8 cellular contexts compared by ENCODE assay signal in genomic region chrX:11757397-11757728, GRCh38. TPM values are rescaled to one million over a fixed set of nuclear protein-coding genes. Genes with fewer than 3 reads are reported as not detected.
DNase-seq lines count a peak whose midpoint lies in the region; ATAC-seq, FAIRE-seq and TF ChIP-seq lines count a peak whose summit lies in the region.

No MANE protein-coding gene starts in this region.

- FAIRE-seq in small intestine (lab: Jason Lieb, UNC): no peak

- no peak for TF ChIP-seq POLR2A in gastroesophageal sphincter (IDR thresholded peaks at IDR 0.05)

- H4K20me1 ChIP-seq in SU-DHL-6 (ENCODE audit: low read depth, low read length): no peaks in the 10 kb centered on the region

- no peaks in the 10 kb centered on the region for H3K36me3 ChIP-seq in H7 (replicated peaks; ENCODE audit: control insufficient read depth, insufficient read depth, low read length)
- 0 out of 2 replicates have a peak, but pooled peaks cover 4% of the 10 kb centered on the region for H3K36me3 ChIP-seq in SU-DHL-6 (ENCODE audit: low read length)
- H3K36me3 ChIP-seq in gastroesophageal sphincter: peaks cover 0 to 6% of the 10 kb centered on the region in 2 donors
- H3K36me3 ChIP-seq in small intestine (ENCODE audit: control insufficient read depth in 2 of 2, insufficient read depth in 2 of 2, low read length in 2 of 2): peaks cover 0 to 4% of the 10 kb centered on the region in 2 donors

- H2AFZ ChIP-seq in SU-DHL-6 (ENCODE audit: low read depth, low read length, severe bottlenecking): peak overlapping the region; percentile 64

- H3K9ac ChIP-seq in SU-DHL-6 (ENCODE audit: low read length): peak overlapping the region; percentile 61

- peak overlapping the region; percentile 53 for H3K4me2 ChIP-seq in SU-DHL-6 (ENCODE audit: low read depth, low read length, poor library complexity, severe bottlenecking)

- WGBS in gastroesophageal sphincter (ENCODE audit: low coverage in 1 of 2), 2 donors: 0% methylated on average over 1 of the region's 15 CpGs; no CpG with 5 or more reads in 1 of the 2 donors
- WGBS in small intestine, 3 donors: 5 to 38% (median 22%) methylated on average over 11 to 15 of the region's 15 CpGs

- H3K27ac ChIP-seq in SU-DHL-6 (ENCODE audit: low read depth, low read length) (no peak overlapping the region), gastroesophageal sphincter (peak overlapping the region; percentile 72 to 94 (median 90)), small intestine (ENCODE audit: low read depth in 1 of 2, low read length in 1 of 2) (peak overlapping the region; percentile 28 to 84), foreskin keratinocyte (no peak overlapping the region)

- H3K27me3 ChIP-seq in H7 (ENCODE audit: control insufficient read depth, insufficient read depth, low read length) (peaks cover 2% of the 10 kb centered on the region; the same call in 1 of the 2 replicates), SU-DHL-6 (ENCODE audit: low read length) (no peaks in the 10 kb centered on the region), gastroesophageal sphincter (no peaks in the 10 kb centered on the region), small intestine (ENCODE audit: control insufficient read depth in 2 of 2, insufficient read depth in 2 of 2, low read length in 2 of 2) (no peaks in the 10 kb centered on the region), foreskin keratinocyte (peaks cover 2% of the 10 kb centered on the region)

- no peak for TF ChIP-seq EP300 in gastroesophageal sphincter (IDR thresholded peaks at IDR 0.05)

- peaks cover 9% of the 10 kb centered on the region; the same call in 1 of the 2 replicates for H3F3A ChIP-seq in SU-DHL-6 (ENCODE audit: insufficient read depth)

- TF ChIP-seq CTCF in SU-DHL-6 (IDR thresholded peaks at IDR 0.05; ENCODE audit: insufficient read depth, low read length, poor library complexity, severe bottlenecking): no peak
- TF ChIP-seq CTCF in gastroesophageal sphincter (IDR thresholded peaks at IDR 0.05): no peak
- TF ChIP-seq CTCF in foreskin keratinocyte (conservative IDR thresholded peaks at IDR 0.05): no peak

- ATAC-seq in gastroesophageal sphincter (no peak), foreskin keratinocyte (no peak)

- H3K4me1 ChIP-seq in gastroesophageal sphincter (peaks cover 0 to 18% (median 0%) of the 10 kb centered on the region in 3 donors), small intestine (ENCODE audit: control insufficient read depth in 2 of 2, insufficient read depth in 1 of 2, low read depth in 1 of 2, low read length in 1 of 2) (peaks cover 0 to 4% of the 10 kb centered on the region in 2 donors), foreskin keratinocyte (no peaks in the 10 kb centered on the region)

- DNase-seq in H7 (no peak), small intestine (no peak), NCI-H748 treated with DMSO at 0.1 percent for 48 hours (lab: John Stamatoyannopoulos, UW) (no peak), foreskin keratinocyte (no peak), NCI-H82 treated with DMSO at 0.1 percent for 48 hours (lab: John Stamatoyannopoulos, UW; ENCODE audit: unreplicated experiment) (no peak), amniotic stem cell (lab: John Stamatoyannopoulos, UW) (no peak)

- H3K9me2 ChIP-seq in SU-DHL-6 (replicated peaks; ENCODE audit: insufficient read depth, low read length): no peaks in the 10 kb centered on the region

- no peaks in the 10 kb centered on the region for H3K79me2 ChIP-seq in SU-DHL-6 (ENCODE audit: insufficient read depth, low read length)

- H3K9me3 ChIP-seq in SU-DHL-6 (ENCODE audit: insufficient read depth, low read length) (no peaks in the 10 kb centered on the region), gastroesophageal sphincter (no peaks in the 10 kb centered on the region), small intestine (ENCODE audit: control insufficient read depth, low read depth) (no peaks in the 10 kb centered on the region)

- H3K4me3 ChIP-seq in H7 (ENCODE audit: insufficient read depth, low read depth, low read length) (peak overlapping the region; percentile 67), SU-DHL-6 (ENCODE audit: insufficient read depth, low read length, poor library complexity, severe bottlenecking) (peak overlapping the region; percentile 53), gastroesophageal sphincter (peak overlapping the region; percentile 61 to 72), small intestine (ENCODE audit: low read depth in 1 of 2, low read length in 2 of 2) (peak overlapping the region; percentile 30 to 60)

RNA-seq across cellular contexts. Expression of gene MSL3, which starts 0.7 kb away (rescaled TPM):
- 29.7 and 34.7 TPM in 2 replicates for total RNA-seq in H7 (2014; rRNA removed; shearing (Covaris generic))
- total RNA-seq in gastroesophageal sphincter: 10 to 100 TPM; 16.2 to 26.9 (median 22.4) TPM
- 10 to 100 TPM; 18.2 to 36.2 (median 25.4) TPM for polyA plus RNA-seq in small intestine
- total RNA-seq in foreskin keratinocyte: 20.9 and 22.6 TPM in 2 replicates
- polyA plus RNA-seq in foreskin keratinocyte: 15.6 and 16.1 TPM in 2 replicates

Comparison
In these comparisons a context has a peak if more than half of its experiments do, and no peak if none do; other contexts are left out.
1. H3K27ac ChIP-seq: peak in gastroesophageal sphincter (4 of 4) and small intestine (2 of 2); none in SU-DHL-6 (single experiment) and foreskin keratinocyte (single experiment).
2. Peak in every context shown above with its lines, with median percentiles within 50 percentile points of each other: H3K4me3 ChIP-seq.